Comparison of ENCODE assay signal across 29 cellular contexts in the genomic region with DNA sequence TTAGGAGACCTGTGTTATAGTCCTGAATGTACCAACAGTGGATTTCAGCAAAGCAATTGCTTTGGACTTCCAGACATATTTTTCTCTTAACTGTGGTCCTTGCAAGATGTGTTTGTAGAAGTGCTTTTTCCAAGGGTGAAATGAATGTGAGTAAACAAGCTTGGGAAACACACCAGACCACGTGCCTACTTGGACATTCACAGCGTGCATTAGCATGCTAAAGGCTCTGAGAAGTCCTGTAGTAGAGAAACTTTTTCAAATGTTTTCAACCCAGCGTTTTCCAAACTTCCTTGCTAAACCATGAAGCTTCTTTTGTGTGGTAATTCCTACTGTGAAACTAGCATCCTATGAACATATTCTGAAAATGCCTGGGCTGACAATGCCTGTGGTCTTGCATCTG.
"Had no signal": no experiment of that assay in that cellular context is flagged by ENCODE, and none has a peak within 500 bp of the region (broad histone marks: within the 10 kb centered on the region; RNA-seq: fewer than 3 reads in every experiment).

No MANE protein-coding gene starts in this region.

- H3K36me3 ChIP-seq: stomach, suprapubic skin, thoracic aorta, thyroid gland, tibial artery, tibial nerve, transverse colon, upper lobe of left lung, upper lobe of right lung, uterus, vagina had no signal

- H3K27ac ChIP-seq: stomach, suprapubic skin, testis, thoracic aorta, thyroid gland, tibial artery, tibial nerve, upper lobe of left lung, upper lobe of right lung, vagina had no signal

- ATAC-seq: stimulated activated effector memory CD8-positive, alpha-beta T cell treated with anti-CD3 and anti-CD28 coated beads, Interleukin-12 subunit alpha, Interleukin-12 subunit beta, amount 100 ng/mL, for 72 hours; stimulated activated memory B cell treated with anti-CD40 and anti-IgM and Interleukin-4, amounts not matched to agents 10 μg/mL and 1 μg/mL and 100 μg/mL, for 72 hours; stimulated activated naive B cell treated with anti-CD40 and anti-IgM and Interleukin-4, amounts not matched to agents 10 μg/mL and 1 μg/mL and 100 μg/mL, for 72 hours; stimulated activated naive CD8-positive, alpha-beta T cell treated with anti-CD3 and anti-CD28 coated beads, Interleukin-15, amount 100 ng/mL, for 72 hours; stimulated activated naive CD8-positive, alpha-beta T cell treated with anti-CD3 and anti-CD28 coated beads, Interleukin-15, Interleukin-2, amounts not matched to agents 100 U/mL and 50 U/mL, for 24 hours; upper lobe of right lung had no signal

- H3K27me3 ChIP-seq: stomach, testis, thyroid gland, tibial artery, transverse colon, upper lobe of left lung, uterus, vagina had no signal

- H3K9me3 Mint-ChIP-seq: stimulated activated effector memory CD8-positive, alpha-beta T cell treated with anti-CD3 and anti-CD28 coated beads, Interleukin-12 subunit alpha, Interleukin-12 subunit beta, amount 100 ng/mL, for 72 hours; stimulated activated memory B cell treated with anti-CD40 and anti-IgM and Interleukin-4, amounts not matched to agents 10 μg/mL and 1 μg/mL and 100 μg/mL, for 72 hours; stimulated activated naive B cell treated with anti-CD40 and anti-IgM and Interleukin-4, amounts not matched to agents 10 μg/mL and 1 μg/mL and 100 μg/mL, for 72 hours; stimulated activated naive CD8-positive, alpha-beta T cell treated with anti-CD3 and anti-CD28 coated beads, Interleukin-15, amount 100 ng/mL, for 72 hours; stimulated activated naive CD8-positive, alpha-beta T cell treated with anti-CD3 and anti-CD28 coated beads, Interleukin-15, Interleukin-2, amounts not matched to agents 100 ng/mL and 50 ng/mL, for 24 hours; type B pancreatic cell had no signal

- DNase-seq: stimulated activated CD4-positive, alpha-beta T cell treated with anti-CD3 and anti-CD28 coated beads, Interleukin-2, amount 100 ng/mL, for 48 hours; stimulated activated CD4-positive, alpha-beta T cell treated with anti-CD3 and anti-CD28 coated beads, Interleukin-4, amount 100 ng/mL, for 1 hour; stimulated activated CD4-positive, alpha-beta T cell treated with anti-CD3 and anti-CD28 coated beads, Interleukin-4, amount 100 ng/mL, for 24 hours; stimulated activated CD4-positive, alpha-beta T cell treated with anti-CD3 and anti-CD28 coated beads, Interleukin-4, amount 100 ng/mL, for 4 hours; stimulated activated CD8-positive, alpha-beta memory T cell treated with anti-CD3 and anti-CD28 coated beads, Interleukin-4, amount 100 ng/mL, for 48 hours; stimulated activated naive B cell treated with anti-CD40 and anti-IgM and Interleukin-4, amounts not matched to agents 10 μg/mL and 1 μg/mL and 100 μg/mL, for 72 hours; stimulated activated naive CD4-positive, alpha-beta T cell; stimulated activated naive CD4-positive, alpha-beta T cell treated with Interleukin-2 at 50 U/mL for 16 hours; stimulated activated naive CD8-positive, alpha-beta T cell treated with anti-CD3 and anti-CD28 coated beads, Interleukin-15, amount 100 ng/mL, for 72 hours; stimulated activated naive CD8-positive, alpha-beta T cell treated with anti-CD3 and anti-CD28 coated beads, Interleukin-15, Interleukin-2, amounts not matched to agents 100 U/mL and 50 U/mL, for 24 hours; stomach; substantia nigra; testis; thyroid gland; tibial artery; transverse colon; trophoblast cell; upper lobe of left lung; upper lobe of right lung had no signal

- H3K36me3 Mint-ChIP-seq: stimulated activated effector memory CD8-positive, alpha-beta T cell treated with anti-CD3 and anti-CD28 coated beads, Interleukin-12 subunit alpha, Interleukin-12 subunit beta, amount 100 ng/mL, for 72 hours; stimulated activated memory B cell treated with anti-CD40 and anti-IgM and Interleukin-4, amounts not matched to agents 10 μg/mL and 1 μg/mL and 100 μg/mL, for 72 hours; stimulated activated naive B cell treated with anti-CD40 and anti-IgM and Interleukin-4, amounts not matched to agents 10 μg/mL and 1 μg/mL and 100 μg/mL, for 72 hours; type B pancreatic cell had no signal

- H3K4me1 ChIP-seq: suprapubic skin, testis, thyroid gland, tibial artery, tibial nerve, upper lobe of left lung, upper lobe of right lung, vagina had no signal

- H3K4me3 Mint-ChIP-seq: stimulated activated effector memory CD8-positive, alpha-beta T cell treated with anti-CD3 and anti-CD28 coated beads, Interleukin-12 subunit alpha, Interleukin-12 subunit beta, amount 100 ng/mL, for 72 hours; stimulated activated memory B cell treated with anti-CD40 and anti-IgM and Interleukin-4, amounts not matched to agents 10 μg/mL and 1 μg/mL and 100 μg/mL, for 72 hours; stimulated activated naive B cell treated with anti-CD40 and anti-IgM and Interleukin-4, amounts not matched to agents 10 μg/mL and 1 μg/mL and 100 μg/mL, for 72 hours; stimulated activated naive CD8-positive, alpha-beta T cell treated with anti-CD3 and anti-CD28 coated beads, Interleukin-15, amount 100 ng/mL, for 72 hours; stimulated activated naive CD8-positive, alpha-beta T cell treated with anti-CD3 and anti-CD28 coated beads, Interleukin-15, Interleukin-2, amounts not matched to agents 100 ng/mL and 50 ng/mL, for 24 hours; type B pancreatic cell had no signal

- H3K9me3 ChIP-seq: stomach, suprapubic skin, testis, thoracic aorta, thyroid gland, tibial artery, tibial nerve, transverse colon, upper lobe of left lung, upper lobe of right lung, uterus, vagina had no signal

- FAIRE-seq: urothelium cell line had no signal

- H3K27ac Mint-ChIP-seq: stimulated activated effector memory CD8-positive, alpha-beta T cell treated with anti-CD3 and anti-CD28 coated beads, Interleukin-12 subunit alpha, Interleukin-12 subunit beta, amount 100 ng/mL, for 72 hours; stimulated activated memory B cell treated with anti-CD40 and anti-IgM and Interleukin-4, amounts not matched to agents 10 μg/mL and 1 μg/mL and 100 μg/mL, for 72 hours; stimulated activated naive B cell treated with anti-CD40 and anti-IgM and Interleukin-4, amounts not matched to agents 10 μg/mL and 1 μg/mL and 100 μg/mL, for 72 hours; stimulated activated naive CD8-positive, alpha-beta T cell treated with anti-CD3 and anti-CD28 coated beads, Interleukin-15, amount 100 ng/mL, for 72 hours; stimulated activated naive CD8-positive, alpha-beta T cell treated with anti-CD3 and anti-CD28 coated beads, Interleukin-15, Interleukin-2, amounts not matched to agents 100 ng/mL and 50 ng/mL, for 24 hours; type B pancreatic cell had no signal

- H3K4me1 Mint-ChIP-seq: stimulated activated effector memory CD8-positive, alpha-beta T cell treated with anti-CD3 and anti-CD28 coated beads, Interleukin-12 subunit alpha, Interleukin-12 subunit beta, amount 100 ng/mL, for 72 hours; stimulated activated memory B cell treated with anti-CD40 and anti-IgM and Interleukin-4, amounts not matched to agents 10 μg/mL and 1 μg/mL and 100 μg/mL, for 72 hours; stimulated activated naive B cell treated with anti-CD40 and anti-IgM and Interleukin-4, amounts not matched to agents 10 μg/mL and 1 μg/mL and 100 μg/mL, for 72 hours; stimulated activated naive CD8-positive, alpha-beta T cell treated with anti-CD3 and anti-CD28 coated beads, Interleukin-15, amount 100 ng/mL, for 72 hours had no signal

- H3K4me3 ChIP-seq: stomach, suprapubic skin, testis, thoracic aorta, thyroid gland, tibial artery, tibial nerve, transverse colon, upper lobe of left lung, upper lobe of right lung, uterus, vagina had no signal
